Comparison of ENCODE assay signal across 12 cellular contexts in genomic region chr5:77718934-77719610, GRCh38. TPM values are rescaled to one million over a fixed set of nuclear protein-coding genes. Genes with fewer than 3 reads are reported as not detected.
DNase-seq lines count a peak whose midpoint lies in the region; ATAC-seq and TF ChIP-seq lines count a peak whose summit lies in the region.
"Had no signal": no experiment of that assay in that cellular context is flagged by ENCODE, and none has a peak within 500 bp of the region (broad histone marks: within the 10 kb centered on the region; RNA-seq: fewer than 3 reads in every experiment).

No MANE protein-coding gene starts in this region.

- BruUV-seq in MCF 10A (replicated peaks; lab: Mats Ljungman, UMichigan): no TSS peak

- POLR2A ChIA-PET in activated naive CD8-positive, alpha-beta T cell treated with anti-CD3 and anti-CD28 coated beads, Interleukin-2, amount 10 ng/mL, durations not matched to agents 7 days and 5 days (lab: Charles Lee): no interaction called here
- POLR2A ChIA-PET in MCF 10A (lab: Yijun Ruan, JAX): interaction anchor here (1.2 kb wide), 1 partner anchor 14 kb away, joined by 3 read pairs; no protein-coding TSS in a partner anchor

- CTCF ChIA-PET in MCF 10A (lab: Yijun Ruan, JAX): interaction anchor here (0.7 kb wide), 1 partner anchor 1290 kb away, joined by 3 read pairs; no protein-coding TSS in a partner anchor

- no peak overlapping the region for H3K4me3 Mint-ChIP-seq in activated naive CD8-positive, alpha-beta T cell treated with anti-CD3 and anti-CD28 coated beads, Interleukin-2, amount 10 ng/mL, durations not matched to agents 7 days and 5 days
- H3K4me3 Mint-ChIP-seq in MCF 10A (ENCODE audit: unreplicated experiment): no peak overlapping the region
- H3K4me3 Mint-ChIP-seq: brain had no signal

- DNase-seq in GM20000 (ENCODE audit: low spot score): peak; percentile 36
- DNase-seq in activated naive CD8-positive, alpha-beta T cell treated with anti-CD3 and anti-CD28 coated beads, Interleukin-2, amount 10 ng/mL, durations not matched to agents 7 days and 5 days: no peak
- no peak for DNase-seq in MCF 10A (ENCODE audit: unreplicated experiment)
- no peak for DNase-seq in activated gamma-delta T cell (lab: John Stamatoyannopoulos, UW)
- DNase-seq in foreskin fibroblast: no peak
- DNase-seq: Calu3, hypothalamus, NCI-H1092 treated with DMSO at 0.1 percent for 48 hours had no signal

- H3K4me1 Mint-ChIP-seq in activated naive CD8-positive, alpha-beta T cell treated with anti-CD3 and anti-CD28 coated beads, Interleukin-2, amount 10 ng/mL, durations not matched to agents 7 days and 5 days: peaks cover 7% of the 10 kb centered on the region
- peaks cover 7% of the 10 kb centered on the region for H3K4me1 Mint-ChIP-seq in MCF 10A (ENCODE audit: insufficient read depth, unreplicated experiment)

- peak overlapping the region; percentile 26 for H3K27ac Mint-ChIP-seq in activated naive CD8-positive, alpha-beta T cell treated with anti-CD3 and anti-CD28 coated beads, Interleukin-2, amount 10 ng/mL, durations not matched to agents 7 days and 5 days
- H3K27ac Mint-ChIP-seq in MCF 10A (ENCODE audit: low read depth, unreplicated experiment): no peak overlapping the region

- H3K27me3 Mint-ChIP-seq in activated naive CD8-positive, alpha-beta T cell treated with anti-CD3 and anti-CD28 coated beads, Interleukin-2, amount 10 ng/mL, durations not matched to agents 7 days and 5 days: no peaks in the 10 kb centered on the region
- no peaks in the 10 kb centered on the region for H3K27me3 Mint-ChIP-seq in MCF 10A (ENCODE audit: insufficient read depth, unreplicated experiment)
- H3K27me3 Mint-ChIP-seq: brain had no signal

- intact Hi-C loops in MCF 10A (cut with micrococcal nuclease): no loop called here

- TF ChIP-seq CTCF in GM20000 (IDR thresholded peaks at IDR 0.05; ENCODE audit: extremely low read depth, missing control alignments): no peak
- TF ChIP-seq CTCF in MCF 10A (IDR thresholded peaks at IDR 0.05; ENCODE audit: unreplicated experiment): no peak
- no peak for TF ChIP-seq CTCF in foreskin fibroblast (IDR thresholded peaks at IDR 0.05; ENCODE audit: low read depth, low read length)

- peaks cover 2% of the 10 kb centered on the region for H3K9me3 Mint-ChIP-seq in activated naive CD8-positive, alpha-beta T cell treated with anti-CD3 and anti-CD28 coated beads, Interleukin-2, amount 10 ng/mL, durations not matched to agents 7 days and 5 days
- H3K9me3 Mint-ChIP-seq in MCF 10A (ENCODE audit: unreplicated experiment): no peaks in the 10 kb centered on the region
- H3K9me3 Mint-ChIP-seq: brain had no signal

- peak; percentile 82 for ATAC-seq in GM18502 (IDR thresholded peaks at IDR 0.05; ENCODE audit: poor library complexity, unreplicated experiment)
- peak; percentile 81 for ATAC-seq in HG03095 (IDR thresholded peaks at IDR 0.05; ENCODE audit: unreplicated experiment)
- no peak for ATAC-seq in activated naive CD8-positive, alpha-beta T cell treated with anti-CD3 and anti-CD28 coated beads, Interleukin-2, amount 10 ng/mL, durations not matched to agents 7 days and 5 days (ENCODE audit: low read depth)
- no peak for ATAC-seq in HG02642 (IDR thresholded peaks at IDR 0.05; ENCODE audit: poor library complexity, unreplicated experiment)

- peaks cover 14% of the 10 kb centered on the region for H3K36me3 Mint-ChIP-seq in activated naive CD8-positive, alpha-beta T cell treated with anti-CD3 and anti-CD28 coated beads, Interleukin-2, amount 10 ng/mL, durations not matched to agents 7 days and 5 days
- H3K36me3 Mint-ChIP-seq in MCF 10A (ENCODE audit: insufficient read depth, unreplicated experiment): no peaks in the 10 kb centered on the region

- H3K4me3 ChIP-seq in foreskin fibroblast (ENCODE audit: low read depth in 1 of 2, low read length in 2 of 2): no peak overlapping the region

RNA-seq across cellular contexts. Expression of gene TBCA, which starts 57.1 kb away (rescaled TPM):
- total RNA-seq in activated naive CD8-positive, alpha-beta T cell treated with anti-CD3 and anti-CD28 coated beads, Interleukin-2, amount 10 ng/mL, durations not matched to agents 7 days and 5 days: 100 to 1,000 TPM; 156 to 166 TPM
- total RNA-seq in MCF 10A (2022): 310 and 374 TPM in 2 replicates

Comparison
In these comparisons a context has a peak if more than half of its experiments do, and no peak if none do; other contexts are left out.
1. ATAC-seq: peak in GM18502 (single experiment) and HG03095 (single experiment); none in activated naive CD8-positive, alpha-beta T cell treated with anti-CD3 and anti-CD28 coated beads, Interleukin-2, amount 10 ng/mL, durations not matched to agents 7 days and 5 days (single experiment) and HG02642 (single experiment).